In the genomic region with DNA sequence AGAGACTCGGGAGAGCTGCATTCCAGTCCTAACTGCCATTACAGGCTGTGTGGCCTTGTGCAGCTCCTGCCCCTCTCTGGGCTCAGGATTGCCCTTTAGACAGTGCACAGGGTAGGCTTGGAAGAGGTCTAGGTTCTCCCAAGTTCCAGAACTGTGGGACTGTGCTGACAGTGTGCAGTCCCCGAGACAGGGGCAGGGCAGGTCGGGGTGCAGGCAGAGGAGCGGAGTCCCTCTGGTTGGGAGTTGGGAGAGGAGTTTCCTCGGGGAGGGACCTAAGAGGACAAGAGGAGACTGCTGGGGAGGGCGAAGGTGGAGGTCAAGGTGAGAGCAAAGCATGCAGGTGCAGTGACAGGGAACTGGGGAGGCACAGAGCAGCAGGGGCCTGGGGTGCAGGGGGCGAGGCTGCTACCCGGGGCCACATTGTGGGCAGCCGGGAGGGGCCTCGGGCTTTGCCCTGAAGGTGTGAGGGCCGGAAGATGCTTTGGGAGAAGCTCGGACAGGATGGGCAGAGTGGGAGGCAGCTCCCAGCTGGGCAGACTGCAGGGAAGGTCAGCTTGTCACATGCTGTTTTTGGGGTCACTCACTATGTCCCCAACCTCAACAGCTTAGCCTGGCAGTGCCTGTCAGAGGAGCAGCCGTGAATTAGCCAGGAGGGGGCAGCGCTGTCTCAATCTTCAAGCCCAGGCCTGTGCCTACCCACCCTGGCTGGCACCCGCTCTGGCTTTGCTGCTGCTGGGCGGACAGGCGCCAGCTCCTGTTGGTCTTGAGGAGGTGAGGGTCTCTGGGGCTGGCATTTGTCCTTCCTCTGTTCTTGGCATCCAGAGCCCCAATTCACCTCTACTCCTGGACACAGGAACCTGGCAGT, we compare ENCODE assay signal across 9 cellular contexts. TPM values are rescaled to one million over a fixed set of nuclear protein-coding genes. Genes with fewer than 3 reads are reported as not detected.
A peak's percentile ranks its signal among the peaks of the same experiment; 100 is the strongest.
DNase-seq lines count a peak whose midpoint lies in the region; ATAC-seq and TF ChIP-seq lines count a peak whose summit lies in the region.
"Had no signal": no experiment of that assay in that cellular context is flagged by ENCODE, and none has a peak within 500 bp of the region (broad histone marks: within the 10 kb centered on the region; RNA-seq: fewer than 3 reads in every experiment).

No MANE protein-coding gene starts in this region.

- H3K9ac ChIP-seq in MM.1S (ENCODE audit: low read length) = no peak overlapping the region

- H3K79me2 ChIP-seq in DOHH2 (ENCODE audit: control insufficient read depth, low read length) (no peaks in the 10 kb centered on the region), MM.1S (ENCODE audit: low read length) (no peaks in the 10 kb centered on the region)

- H3K27me3 Mint-ChIP-seq in chondrocyte (ENCODE audit: low read depth) = no peaks in the 10 kb centered on the region

- H4K20me1 ChIP-seq in DOHH2 (ENCODE audit: control insufficient read depth, insufficient read depth, low read depth, low read length) = no peaks in the 10 kb centered on the region; the same call in 1 of the 2 replicates
- no peaks in the 10 kb centered on the region for H4K20me1 ChIP-seq in MM.1S (ENCODE audit: insufficient read depth, low read length)

- H3K36me3 Mint-ChIP-seq in chondrocyte (ENCODE audit: low read depth) = no peaks in the 10 kb centered on the region
- H3K36me3 Mint-ChIP-seq in stimulated activated effector memory CD8-positive, alpha-beta T cell treated with anti-CD3 and anti-CD28 coated beads, Interleukin-12 subunit alpha, Interleukin-12 subunit beta, amount 100 ng/mL, for 72 hours = peaks cover 4% of the 10 kb centered on the region

- no peaks in the 10 kb centered on the region for H3K9me3 Mint-ChIP-seq in chondrocyte (ENCODE audit: low read depth)
- no peaks in the 10 kb centered on the region for H3K9me3 Mint-ChIP-seq in stimulated activated effector memory CD8-positive, alpha-beta T cell treated with anti-CD3 and anti-CD28 coated beads, Interleukin-12 subunit alpha, Interleukin-12 subunit beta, amount 100 ng/mL, for 72 hours

- H3K9me2 ChIP-seq in DOHH2 (replicated peaks; ENCODE audit: control insufficient read depth, low read length) = no peaks in the 10 kb centered on the region
- no peaks in the 10 kb centered on the region for H3K9me2 ChIP-seq in MM.1S (replicated peaks; ENCODE audit: insufficient read depth, low read length)

- H3F3A ChIP-seq in DOHH2 (ENCODE audit: control insufficient read depth, insufficient read depth) = no peaks in the 10 kb centered on the region
- H3F3A ChIP-seq in MM.1S (ENCODE audit: insufficient read depth, low read length) = no peaks in the 10 kb centered on the region

- H3K27ac ChIP-seq in DOHH2 (ENCODE audit: low read depth, low read length) = no peak overlapping the region
- no peak overlapping the region for H3K27ac ChIP-seq in MM.1S (ENCODE audit: low read length)
- H3K27ac ChIP-seq: SK-N-MC had no signal

- peaks cover 25% of the 10 kb centered on the region for H3K4me1 Mint-ChIP-seq in chondrocyte (ENCODE audit: low read depth)
- peaks cover 17% of the 10 kb centered on the region for H3K4me1 Mint-ChIP-seq in stimulated activated effector memory CD8-positive, alpha-beta T cell treated with anti-CD3 and anti-CD28 coated beads, Interleukin-12 subunit alpha, Interleukin-12 subunit beta, amount 100 ng/mL, for 72 hours

- peaks cover 19% of the 10 kb centered on the region for H3K4me1 ChIP-seq in DOHH2 (ENCODE audit: control insufficient read depth, low read length)
- H3K4me1 ChIP-seq in MM.1S (ENCODE audit: low read length) = peaks cover 8% of the 10 kb centered on the region

- ATAC-seq in stimulated activated effector memory CD8-positive, alpha-beta T cell treated with anti-CD3 and anti-CD28 coated beads, Interleukin-12 subunit alpha, Interleukin-12 subunit beta, amount 100 ng/mL, for 72 hours = peak; percentile 77
- ATAC-seq in HG03439 (IDR thresholded peaks at IDR 0.05; ENCODE audit: unreplicated experiment) (no peak), GM21786 (IDR thresholded peaks at IDR 0.05; ENCODE audit: unreplicated experiment) (no peak)

- TF ChIP-seq CTCF in DOHH2 (IDR thresholded peaks at IDR 0.05; ENCODE audit: low read depth, low read length, poor library complexity, severe bottlenecking) (peak; percentile 77), MM.1S (IDR thresholded peaks at IDR 0.05; ENCODE audit: low read length) (peak; percentile 46), chondrocyte (IDR thresholded peaks at IDR 0.05) (peak; percentile 79)

- H3K4me3 ChIP-seq in DOHH2 (ENCODE audit: low read length) (no peak overlapping the region), MM.1S (ENCODE audit: low read length) (no peak overlapping the region)
- H3K4me3 ChIP-seq: SK-N-MC had no signal

- DNase-seq in MM.1S (peak; percentile 20), chondrocyte (ENCODE audit: low spot score) (peak; percentile 84), midbrain (lab: John Stamatoyannopoulos, UW) (peak; percentile 54)
- peak; percentile 55 for DNase-seq in activated CD4-positive, alpha-beta T cell treated with anti-CD3 and anti-CD28 coated beads for 1 hour
- peak; percentile 49 to 79 for DNase-seq in stimulated activated effector memory CD8-positive, alpha-beta T cell treated with anti-CD3 and anti-CD28 coated beads, Interleukin-12 subunit alpha, Interleukin-12 subunit beta, amount 100 ng/mL, for 72 hours (ENCODE audit: low spot score in 2 of 2)

- no peak overlapping the region for H3K4me2 ChIP-seq in DOHH2 (ENCODE audit: low read length)
- no peak overlapping the region for H3K4me2 ChIP-seq in MM.1S (ENCODE audit: low read depth, low read length)

- H3K9me3 ChIP-seq in DOHH2 (ENCODE audit: control insufficient read depth, insufficient read depth, low read length) = no peaks in the 10 kb centered on the region
- no peaks in the 10 kb centered on the region for H3K9me3 ChIP-seq in MM.1S (replicated peaks; ENCODE audit: insufficient read depth, low read length)

- no peak overlapping the region for H3K27ac Mint-ChIP-seq in chondrocyte (ENCODE audit: unreplicated experiment)
- H3K27ac Mint-ChIP-seq in stimulated activated effector memory CD8-positive, alpha-beta T cell treated with anti-CD3 and anti-CD28 coated beads, Interleukin-12 subunit alpha, Interleukin-12 subunit beta, amount 100 ng/mL, for 72 hours = peak overlapping the region; percentile 3

- H3K36me3 ChIP-seq in DOHH2 (ENCODE audit: control insufficient read depth, low read length) (no peaks in the 10 kb centered on the region), MM.1S (replicated peaks; ENCODE audit: insufficient read depth, low read length) (no peaks in the 10 kb centered on the region)

- H2AFZ ChIP-seq in MM.1S (ENCODE audit: low read length) = no peak overlapping the region

- no peak overlapping the region for H3K4me3 Mint-ChIP-seq in chondrocyte (ENCODE audit: unreplicated experiment)
- H3K4me3 Mint-ChIP-seq in stimulated activated effector memory CD8-positive, alpha-beta T cell treated with anti-CD3 and anti-CD28 coated beads, Interleukin-12 subunit alpha, Interleukin-12 subunit beta, amount 100 ng/mL, for 72 hours = no peak overlapping the region

- H3K27me3 ChIP-seq in DOHH2 (ENCODE audit: control insufficient read depth, low read length) = peaks cover 2% of the 10 kb centered on the region; the same call in 1 of the 2 replicates
- H3K27me3 ChIP-seq in MM.1S (replicated peaks; ENCODE audit: insufficient read depth, low read length) = no peaks in the 10 kb centered on the region

RNA-seq across cellular contexts. Expression of gene CSPG4, which starts 15.4 kb away (rescaled TPM):
- total RNA-seq in chondrocyte = 302 to 607 TPM (median 595 TPM) in 3 replicates

Comparison
In these comparisons a context has a peak if more than half of its experiments do, and no peak if none do; other contexts are left out.
1. DNase-seq: peak in every context shown above with its lines; median percentile 84 in chondrocyte; 64 in stimulated activated effector memory CD8-positive, alpha-beta T cell treated with anti-CD3 and anti-CD28 coated beads, Interleukin-12 subunit alpha, Interleukin-12 subunit beta, amount 100 ng/mL, for 72 hours; 55 in activated CD4-positive, alpha-beta T cell treated with anti-CD3 and anti-CD28 coated beads for 1 hour; 54 in midbrain; 20 in MM.1S.